1 cellular context compared by ENCODE assay signal in genomic region chrX:154436597-154437397, GRCh38.
A peak's percentile ranks its signal among the peaks of the same experiment; 100 is the strongest.
TF ChIP-seq lines count a peak whose summit lies in the region.

TSS of gene GDI1 (plus strand) at chrX:154437154. CDS start at chrX:154437255, 101 bp downstream.

TF ChIP-seq in K562, 482 proteins besides CTCF, POLR2A, EP300 and RAD21 (continued from another document and continues in another):
- TF ChIP-seq CTCFL (IDR thresholded peaks at IDR 0.05; ENCODE audit: borderline replicate concordance, insufficient read depth, low read depth, low read length, poor library complexity, severe bottlenecking) (no peak), VEZF1 (CRISPR knock-in tag; IDR thresholded peaks at IDR 0.05) (peak; percentile 95), ZNF263 (CRISPR knock-in tag; IDR thresholded peaks at IDR 0.05; ENCODE audit: borderline replicate concordance) (no peak), TSC22D4 (tag; IDR thresholded peaks at IDR 0.05) (no peak), CGGBP1 (CRISPR knock-in tag; IDR thresholded peaks at IDR 0.05) (peak; percentile 89; the same call in 1 of the 2 replicates), MBD2 (IDR thresholded peaks at IDR 0.05; ENCODE audit: borderline replicate concordance, low read depth) (no peak), BRD4 (IDR thresholded peaks at IDR 0.05) (no peak), RB1 (IDR thresholded peaks at IDR 0.05; ENCODE audit: low read depth) (peak; percentile 77; the same call in 1 of the 2 replicates), NR3C1 (CRISPR knock-in tag; IDR thresholded peaks at IDR 0.05) (no peak), HNRNPL (IDR thresholded peaks at IDR 0.05; ENCODE audit: low read depth, low read length) (0 out of 2 replicates have a peak, but pooled peaks have one; percentile 39), MAZ (CRISPR knock-in tag; conservative IDR thresholded peaks at IDR 0.05 in 1 of 2, IDR thresholded peaks at IDR 0.05 in 1 of 2) (peak in 1 of 2 experiments; percentile 58; a peak in 1 of 4 replicates), DMBX1 (CRISPR knock-in tag; IDR thresholded peaks at IDR 0.05; ENCODE audit: borderline replicate concordance) (no peak), TARDBP (IDR thresholded peaks at IDR 0.05) (no peak), TAF7 (tag; IDR thresholded peaks at IDR 0.05) (0 out of 2 replicates have a peak, but pooled peaks have one; percentile 24), KAT7 (CRISPR knock-in tag; IDR thresholded peaks at IDR 0.05; ENCODE audit: borderline replicate concordance) (no peak), CREB1 (IDR thresholded peaks at IDR 0.05) (no peak), CREB1 (CRISPR knock-in tag; IDR thresholded peaks at IDR 0.05) (no peak), ZNF134 (CRISPR knock-in tag; conservative IDR thresholded peaks at IDR 0.05) (peak; percentile 49; the same call in 1 of the 2 replicates), GMEB1 (CRISPR knock-in tag; IDR thresholded peaks at IDR 0.05) (peak; percentile 83), PCBP1 (IDR thresholded peaks at IDR 0.05; ENCODE audit: low read depth, low read length, poor library complexity, severe bottlenecking) (peak; percentile 99), NUFIP1 (IDR thresholded peaks at IDR 0.05; ENCODE audit: partially characterized antibody) (no peak), THRAP3 (IDR thresholded peaks at IDR 0.05; ENCODE audit: borderline replicate concordance) (no peak), ID3 (CRISPR knock-in tag; IDR thresholded peaks at IDR 0.05) (no peak), ID3 (tag; IDR thresholded peaks at IDR 0.05) (no peak), CEBPB (tag; IDR thresholded peaks at IDR 0.05) (no peak), TAF15 (IDR thresholded peaks at IDR 0.05; ENCODE audit: low read depth, low read length) (no peak), ARHGAP35 (IDR thresholded peaks at IDR 0.05; ENCODE audit: partially characterized antibody) (no peak), HNRNPUL1 (IDR thresholded peaks at IDR 0.05; ENCODE audit: low read length) (no peak), FUS (optimal IDR thresholded peaks at IDR 0.05; ENCODE audit: low read depth, low read length) (no peak), THRB (CRISPR knock-in tag; conservative IDR thresholded peaks at IDR 0.05) (no peak), GTF2B (IDR thresholded peaks at IDR 0.05; ENCODE audit: extremely low read depth, insufficient read length) (no peak), POU5F1 (IDR thresholded peaks at IDR 0.05; ENCODE audit: borderline replicate concordance, low read depth, low read length, partially characterized antibody) (no peak), PHF21A (IDR thresholded peaks at IDR 0.05; ENCODE audit: borderline replicate concordance, low read depth) (no peak), RBM17 (IDR thresholded peaks at IDR 0.05; ENCODE audit: borderline replicate concordance, low read depth, low read length) (no peak), PURB (CRISPR knock-in tag; IDR thresholded peaks at IDR 0.05; ENCODE audit: low read depth) (no peak), ZNF75A (CRISPR knock-in tag; IDR thresholded peaks at IDR 0.05) (no peak), TCF15 (CRISPR knock-in tag; IDR thresholded peaks at IDR 0.05) (no peak), ZFX (CRISPR knock-in tag; IDR thresholded peaks at IDR 0.05) (peak; percentile 53; the same call in 1 of the 2 replicates), HOMEZ (CRISPR knock-in tag; IDR thresholded peaks at IDR 0.05) (no peak), FIP1L1 (IDR thresholded peaks at IDR 0.05; ENCODE audit: low read depth, low read length, poor library complexity, severe bottlenecking) (peak; percentile 35), NFATC3 (IDR thresholded peaks at IDR 0.05) (no peak), ZBTB5 (IDR thresholded peaks at IDR 0.05) (no peak), ZNF3 (CRISPR knock-in tag; IDR thresholded peaks at IDR 0.05) (no peak), CUX1 (CRISPR knock-in tag; IDR thresholded peaks at IDR 0.05) (no peak), ZNF121 (CRISPR knock-in tag; conservative IDR thresholded peaks at IDR 0.05) (no peak), HDAC1 (IDR thresholded peaks at IDR 0.05) (peak in 1 of 2 experiments; percentile 41; a peak in 1 of 4 replicates), USF1 (CRISPR knock-in tag; IDR thresholded peaks at IDR 0.05) (no peak), ZNF644 (tag; IDR thresholded peaks at IDR 0.05; ENCODE audit: low read depth) (no peak), TCF3 (CRISPR knock-in tag; IDR thresholded peaks at IDR 0.05) (no peak), RCOR1 (IDR thresholded peaks at IDR 0.05; ENCODE audit: borderline replicate concordance in 1 of 2, low read depth in 2 of 2, low read length in 2 of 2) (no peak)
